ENCODE assay signal across 10 cellular contexts in the genomic region with DNA sequence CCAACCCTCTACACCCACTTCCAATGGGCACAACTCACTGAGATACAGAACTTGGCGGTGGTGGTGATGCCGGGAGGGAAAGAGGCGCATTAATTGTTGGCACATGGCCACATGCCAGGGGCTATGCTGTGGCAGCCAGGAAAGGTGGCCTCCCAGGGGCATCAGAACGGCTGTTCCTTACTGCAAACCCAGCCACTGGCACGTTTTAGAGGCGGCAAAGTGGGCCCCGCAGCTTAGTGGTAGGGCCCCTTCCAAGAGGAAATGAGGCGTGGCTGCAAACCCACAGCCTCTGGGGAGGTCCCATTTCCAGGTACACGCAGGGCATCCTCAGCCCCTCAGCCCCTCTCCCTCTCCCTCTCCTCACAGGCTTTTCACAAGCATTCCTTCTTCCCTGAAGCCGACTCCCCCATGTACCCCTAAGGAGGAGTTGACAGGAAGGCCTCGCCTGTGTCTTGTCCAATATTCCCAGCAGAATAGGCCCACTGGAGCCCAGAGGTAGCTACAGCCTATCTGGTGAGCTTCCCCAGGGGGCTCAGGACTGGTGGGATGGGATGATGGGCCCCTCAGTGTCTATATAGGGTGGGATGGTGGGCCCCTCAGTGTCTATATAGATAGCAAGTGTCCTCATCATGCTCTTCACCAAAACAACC.
A peak's percentile ranks its signal among the peaks of the same experiment; 100 is the strongest.
DNase-seq lines count a peak whose midpoint lies in the region; ATAC-seq and TF ChIP-seq lines count a peak whose summit lies in the region.
"Had no signal": no experiment of that assay in that cellular context is flagged by ENCODE, and none has a peak within 500 bp of the region (broad histone marks: within the 10 kb centered on the region; RNA-seq: fewer than 3 reads in every experiment).

No MANE protein-coding gene starts in this region.

- 52 to 60% (median 55%) methylated on average over 11 of the region's 11 CpGs for whole genome bisulfite sequencing in stomach, 5 donors

- DNase-seq in NCI-H345 (lab: John Stamatoyannopoulos, UW) (peak; percentile 47), NCI-H345 treated with DMSO at 0.1 percent for 48 hours (lab: John Stamatoyannopoulos, UW; ENCODE audit: unreplicated experiment) (no peak), RPMI7951 (ENCODE audit: low read depth) (peak; percentile 37), epithelial cell of prostate (ENCODE audit: low read depth, low spot score) (no peak), stomach (no peak), posterior cingulate gyrus (no peak), HUDEP-2 (lab: John Stamatoyannopoulos, UW; ENCODE audit: unreplicated experiment in 76 of 76) (no peak)
- DNase-seq: dermis blood vessel endothelial cell, NCI-H187 treated with DMSO at 0.1 percent for 48 hours had no signal

- peaks cover 29 to 73% (median 49%) of the 10 kb centered on the region in 4 donors for H3K4me1 ChIP-seq in stomach

- ATAC-seq in HG02970 (IDR thresholded peaks at IDR 0.05; ENCODE audit: low FRiP score, unreplicated experiment): no peak

- no peak for TF ChIP-seq POLR2A in stomach (IDR thresholded peaks at IDR 0.05)

- no peaks in the 10 kb centered on the region for H3K27me3 ChIP-seq in stomach

- intact Hi-C loops in stomach (cut with DNase I; ENCODE audit: low total_unique reads): no loop called here
- intact Hi-C loops in posterior cingulate gyrus (cut with DNase I): no loop called here

- no peak overlapping the region for H3K4me3 ChIP-seq in stomach

- peaks cover 3 to 57% (median 35%) of the 10 kb centered on the region in 4 donors for H3K36me3 ChIP-seq in stomach

- no peak for TF ChIP-seq EP300 in stomach (IDR thresholded peaks at IDR 0.05)

- no peaks in the 10 kb centered on the region for H3K9me3 ChIP-seq in stomach

- TF ChIP-seq CTCF in stomach (IDR thresholded peaks at IDR 0.05): no peak

- peak overlapping the region; percentile 57 for H3K27ac ChIP-seq in epithelial cell of prostate
- H3K27ac ChIP-seq in stomach: peak overlapping the region; percentile 52 to 83 (median 63)

Comparison
In these comparisons a context has a peak if more than half of its experiments do, and no peak if none do; other contexts are left out.
1. DNase-seq: peak in NCI-H345 (single experiment) and RPMI7951 (single experiment); none in NCI-H345 treated with DMSO at 0.1 percent for 48 hours (single experiment), epithelial cell of prostate (single experiment), stomach (single experiment), posterior cingulate gyrus (0 of 10) and HUDEP-2 (0 of 76).